In genomic region chr11:104899226-104899625, GRCh38 we compare ENCODE assay signal across 1 cellular context.
TF ChIP-seq lines count a peak whose summit lies in the region.

No MANE protein-coding gene starts in this region.

TF ChIP-seq in SK-N-SH, 30 proteins besides CTCF, POLR2A, EP300 and RAD21 (continued from another document):
- no peak for TF ChIP-seq REST (IDR thresholded peaks at IDR 0.05; ENCODE audit: low read depth, low read length)
- no peak for TF ChIP-seq RFX5 (IDR thresholded peaks at IDR 0.05; ENCODE audit: low read length)
- no peak for TF ChIP-seq ELF1 (IDR thresholded peaks at IDR 0.05)
- TF ChIP-seq EZH2phosphoT487 (IDR thresholded peaks at IDR 0.05; ENCODE audit: borderline replicate concordance, low read depth) = no peak
- TF ChIP-seq CHD2 (IDR thresholded peaks at IDR 0.05; ENCODE audit: low read length, partially characterized antibody) = no peak
- TF ChIP-seq MXI1 (IDR thresholded peaks at IDR 0.05; ENCODE audit: low read depth, low read length) = no peak
